Comparison of ENCODE assay signal across 2 cellular contexts in genomic region chr13:41231786-41232185, GRCh38.
TF ChIP-seq lines count a peak whose summit lies in the region.

No MANE protein-coding gene starts in this region.

TF ChIP-seq in HEK293, 187 proteins besides CTCF, POLR2A, EP300 and RAD21 (continued from another document and continues in another):
- TF ChIP-seq BCL11B (tag by site-specific recombination; IDR thresholded peaks at IDR 0.05; ENCODE audit: low read depth) (no peak), ZNF785 (tag by site-specific recombination; IDR thresholded peaks at IDR 0.05) (no peak), ZNF514 (tag by site-specific recombination; IDR thresholded peaks at IDR 0.05) (no peak), ZNF777 (tag by site-specific recombination; IDR thresholded peaks at IDR 0.05; ENCODE audit: borderline replicate concordance) (no peak), ZNF280C (tag by site-specific recombination; IDR thresholded peaks at IDR 0.05) (no peak), KLF17 (tag by site-specific recombination; IDR thresholded peaks at IDR 0.05) (no peak), ZNF335 (tag by site-specific recombination; conservative IDR thresholded peaks at IDR 0.05) (peak; percentile 72), ZNF157 (tag by site-specific recombination; IDR thresholded peaks at IDR 0.05) (no peak), ZNF707 (tag by site-specific recombination; IDR thresholded peaks at IDR 0.05) (no peak)
- TF ChIP-seq, protein P1, sequence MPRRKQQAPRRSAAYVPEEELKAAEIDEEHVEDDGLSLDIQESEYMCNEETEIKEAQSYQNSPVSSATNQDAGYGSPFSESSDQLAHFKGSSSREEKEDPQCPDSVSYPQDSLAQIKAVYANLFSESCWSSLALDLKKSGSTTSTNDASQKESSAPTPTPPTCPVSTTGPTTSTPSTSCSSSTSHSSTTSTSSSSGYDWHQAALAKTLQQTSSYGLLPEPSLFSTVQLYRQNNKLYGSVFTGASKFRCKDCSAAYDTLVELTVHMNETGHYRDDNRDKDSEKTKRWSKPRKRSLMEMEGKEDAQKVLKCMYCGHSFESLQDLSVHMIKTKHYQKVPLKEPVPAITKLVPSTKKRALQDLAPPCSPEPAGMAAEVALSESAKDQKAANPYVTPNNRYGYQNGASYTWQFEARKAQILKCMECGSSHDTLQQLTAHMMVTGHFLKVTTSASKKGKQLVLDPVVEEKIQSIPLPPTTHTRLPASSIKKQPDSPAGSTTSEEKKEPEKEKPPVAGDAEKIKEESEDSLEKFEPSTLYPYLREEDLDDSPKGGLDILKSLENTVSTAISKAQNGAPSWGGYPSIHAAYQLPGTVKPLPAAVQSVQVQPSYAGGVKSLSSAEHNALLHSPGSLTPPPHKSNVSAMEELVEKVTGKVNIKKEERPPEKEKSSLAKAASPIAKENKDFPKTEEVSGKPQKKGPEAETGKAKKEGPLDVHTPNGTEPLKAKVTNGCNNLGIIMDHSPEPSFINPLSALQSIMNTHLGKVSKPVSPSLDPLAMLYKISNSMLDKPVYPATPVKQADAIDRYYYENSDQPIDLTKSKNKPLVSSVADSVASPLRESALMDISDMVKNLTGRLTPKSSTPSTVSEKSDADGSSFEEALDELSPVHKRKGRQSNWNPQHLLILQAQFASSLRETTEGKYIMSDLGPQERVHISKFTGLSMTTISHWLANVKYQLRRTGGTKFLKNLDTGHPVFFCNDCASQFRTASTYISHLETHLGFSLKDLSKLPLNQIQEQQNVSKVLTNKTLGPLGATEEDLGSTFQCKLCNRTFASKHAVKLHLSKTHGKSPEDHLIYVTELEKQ (tag by site-specific recombination; IDR thresholded peaks at IDR 0.05; ENCODE audit: borderline replicate concordance), result no peak
- TF ChIP-seq, protein P2, sequence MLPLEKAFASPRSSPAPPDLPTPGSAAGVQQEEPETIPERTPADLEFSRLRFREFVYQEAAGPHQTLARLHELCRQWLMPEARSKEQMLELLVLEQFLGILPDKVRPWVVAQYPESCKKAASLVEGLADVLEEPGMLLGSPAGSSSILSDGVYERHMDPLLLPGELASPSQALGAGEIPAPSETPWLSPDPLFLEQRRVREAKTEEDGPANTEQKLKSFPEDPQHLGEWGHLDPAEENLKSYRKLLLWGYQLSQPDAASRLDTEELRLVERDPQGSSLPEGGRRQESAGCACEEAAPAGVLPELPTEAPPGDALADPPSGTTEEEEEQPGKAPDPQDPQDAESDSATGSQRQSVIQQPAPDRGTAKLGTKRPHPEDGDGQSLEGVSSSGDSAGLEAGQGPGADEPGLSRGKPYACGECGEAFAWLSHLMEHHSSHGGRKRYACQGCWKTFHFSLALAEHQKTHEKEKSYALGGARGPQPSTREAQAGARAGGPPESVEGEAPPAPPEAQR (tag by site-specific recombination; IDR thresholded peaks at IDR 0.05), result no peak
- TF ChIP-seq, protein P3, sequence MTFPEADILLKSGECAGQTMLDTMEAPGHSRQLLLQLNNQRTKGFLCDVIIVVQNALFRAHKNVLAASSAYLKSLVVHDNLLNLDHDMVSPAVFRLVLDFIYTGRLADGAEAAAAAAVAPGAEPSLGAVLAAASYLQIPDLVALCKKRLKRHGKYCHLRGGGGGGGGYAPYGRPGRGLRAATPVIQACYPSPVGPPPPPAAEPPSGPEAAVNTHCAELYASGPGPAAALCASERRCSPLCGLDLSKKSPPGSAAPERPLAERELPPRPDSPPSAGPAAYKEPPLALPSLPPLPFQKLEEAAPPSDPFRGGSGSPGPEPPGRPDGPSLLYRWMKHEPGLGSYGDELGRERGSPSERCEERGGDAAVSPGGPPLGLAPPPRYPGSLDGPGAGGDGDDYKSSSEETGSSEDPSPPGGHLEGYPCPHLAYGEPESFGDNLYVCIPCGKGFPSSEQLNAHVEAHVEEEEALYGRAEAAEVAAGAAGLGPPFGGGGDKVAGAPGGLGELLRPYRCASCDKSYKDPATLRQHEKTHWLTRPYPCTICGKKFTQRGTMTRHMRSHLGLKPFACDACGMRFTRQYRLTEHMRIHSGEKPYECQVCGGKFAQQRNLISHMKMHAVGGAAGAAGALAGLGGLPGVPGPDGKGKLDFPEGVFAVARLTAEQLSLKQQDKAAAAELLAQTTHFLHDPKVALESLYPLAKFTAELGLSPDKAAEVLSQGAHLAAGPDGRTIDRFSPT (tag by site-specific recombination; IDR thresholded peaks at IDR 0.05), result no peak
- TF ChIP-seq, protein P4, sequence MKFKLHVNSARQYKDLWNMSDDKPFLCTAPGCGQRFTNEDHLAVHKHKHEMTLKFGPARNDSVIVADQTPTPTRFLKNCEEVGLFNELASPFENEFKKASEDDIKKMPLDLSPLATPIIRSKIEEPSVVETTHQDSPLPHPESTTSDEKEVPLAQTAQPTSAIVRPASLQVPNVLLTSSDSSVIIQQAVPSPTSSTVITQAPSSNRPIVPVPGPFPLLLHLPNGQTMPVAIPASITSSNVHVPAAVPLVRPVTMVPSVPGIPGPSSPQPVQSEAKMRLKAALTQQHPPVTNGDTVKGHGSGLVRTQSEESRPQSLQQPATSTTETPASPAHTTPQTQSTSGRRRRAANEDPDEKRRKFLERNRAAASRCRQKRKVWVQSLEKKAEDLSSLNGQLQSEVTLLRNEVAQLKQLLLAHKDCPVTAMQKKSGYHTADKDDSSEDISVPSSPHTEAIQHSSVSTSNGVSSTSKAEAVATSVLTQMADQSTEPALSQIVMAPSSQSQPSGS (tag by site-specific recombination; IDR thresholded peaks at IDR 0.05; ENCODE audit: low read depth), result no peak

TF ChIP-seq in WTC11, 78 proteins besides CTCF, POLR2A, EP300 and RAD21 (continued from another document):
- TF ChIP-seq ZNF532 (CRISPR knock-in tag; IDR thresholded peaks at IDR 0.05; ENCODE audit: borderline replicate concordance) (no peak), RELA (CRISPR knock-in tag; IDR thresholded peaks at IDR 0.05; ENCODE audit: borderline replicate concordance) (no peak), SP1 (CRISPR knock-in tag; conservative IDR thresholded peaks at IDR 0.05) (no peak)
